2 cellular contexts compared by ENCODE assay signal in genomic region chr19:52473655-52474350, GRCh38.
TF ChIP-seq lines count a peak whose summit lies in the region.

No MANE protein-coding gene starts in this region.

TF ChIP-seq in A549, 52 proteins besides CTCF, POLR2A, EP300 and RAD21:
- no peak for TF ChIP-seq POLR2AphosphoS2 (conservative IDR thresholded peaks at IDR 0.05; ENCODE audit: low read length)
- TF ChIP-seq, protein P1, sequence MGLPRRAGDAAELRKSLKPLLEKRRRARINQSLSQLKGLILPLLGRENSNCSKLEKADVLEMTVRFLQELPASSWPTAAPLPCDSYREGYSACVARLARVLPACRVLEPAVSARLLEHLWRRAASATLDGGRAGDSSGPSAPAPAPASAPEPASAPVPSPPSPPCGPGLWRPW (IDR thresholded peaks at IDR 0.05): no peak
- TF ChIP-seq NFE2L2 (conservative IDR thresholded peaks at IDR 0.05; ENCODE audit: low read length): no peak
- TF ChIP-seq GATA3 (IDR thresholded peaks at IDR 0.05; ENCODE audit: borderline replicate concordance): no peak; the same call in 1 of the 2 replicates
- TF ChIP-seq RARB (CRISPR knock-in tag; IDR thresholded peaks at IDR 0.05): no peak
- TF ChIP-seq KDM1A (IDR thresholded peaks at IDR 0.05; ENCODE audit: low read depth): no peak
- no peak for TF ChIP-seq RNF2 (IDR thresholded peaks at IDR 0.05; ENCODE audit: borderline replicate concordance, low read depth)

TF ChIP-seq in H1, 55 proteins besides CTCF, POLR2A, EP300 and RAD21:
- TF ChIP-seq SRF (IDR thresholded peaks at IDR 0.05; ENCODE audit: low read depth, low read length) (no peak), CBX5 (IDR thresholded peaks at IDR 0.05; ENCODE audit: low read depth, low read length) (no peak), TAF1 (IDR thresholded peaks at IDR 0.05; ENCODE audit: low read depth, low read length) (no peak), RBBP5 (IDR thresholded peaks at IDR 0.05; ENCODE audit: borderline replicate concordance, low read depth, low read length) (no peak), ZNF274 (IDR thresholded peaks at IDR 0.05; ENCODE audit: borderline replicate concordance, extremely low read depth, low read length) (peak; percentile 88), POLR2AphosphoS5 (IDR thresholded peaks at IDR 0.05; ENCODE audit: low read depth, low read length) (no peak)
TF ChIP-seq in H1: peak in this region for 1.
